In genomic region chr6:124633655-124634054, GRCh38 we compare ENCODE assay signal across 7 cellular contexts.
"Had no signal": no experiment of that assay in that cellular context is flagged by ENCODE, and none has a peak within 500 bp of the region (broad histone marks: within the 10 kb centered on the region; RNA-seq: fewer than 3 reads in every experiment).

No MANE protein-coding gene starts in this region.

- H3K27ac ChIP-seq: HL-60 had no signal

- H3K27me3 Mint-ChIP-seq: IgD-negative memory B cell had no signal

- H3K4me3 ChIP-seq: K562 had no signal

- DNase-seq: IMR-90, KBM-7, KG1 had no signal

- H3K4me3 Mint-ChIP-seq: IgD-negative memory B cell had no signal

- H3K36me3 Mint-ChIP-seq: IgD-negative memory B cell had no signal

- ATAC-seq: HepG2, K562 had no signal

- H3K4me1 Mint-ChIP-seq: IgD-negative memory B cell had no signal
